8 cellular contexts compared by ENCODE assay signal in genomic region chr7:23474829-23475578, GRCh38. TPM values are rescaled to one million over a fixed set of nuclear protein-coding genes. Genes with fewer than 3 reads are reported as not detected.
DNase-seq lines count a peak whose midpoint lies in the region; ATAC-seq and TF ChIP-seq lines count a peak whose summit lies in the region.

No MANE protein-coding gene starts in this region.

- TF ChIP-seq POLR2A in uterus (IDR thresholded peaks at IDR 0.05): no peak

- POLR2A ChIA-PET in CD4-positive, alpha-beta T cell (lab: Charles Lee): interaction anchor here (0.6 kb wide), 1 partner anchor 15 kb away, joined by 3 read pairs; no protein-coding TSS in a partner anchor

- peaks cover 1% of the 10 kb centered on the region for H3K36me3 ChIP-seq in mesodermal cell (ENCODE audit: control insufficient read depth, insufficient read depth, low read length)
- H3K36me3 ChIP-seq in uterus: no peaks in the 10 kb centered on the region

- peaks cover 34% of the 10 kb centered on the region for H3K4me1 Mint-ChIP-seq in CD4-positive, alpha-beta T cell (ENCODE audit: low read depth)
- peaks cover 30% of the 10 kb centered on the region for H3K4me1 Mint-ChIP-seq in HFFc6 (ENCODE audit: low read depth)
- H3K4me1 Mint-ChIP-seq in activated naive CD8-positive, alpha-beta T cell (ENCODE audit: low read depth): peaks cover 28% of the 10 kb centered on the region

- H3K4me3 Mint-ChIP-seq in CD4-positive, alpha-beta T cell: peak overlapping the region; percentile 11
- H3K4me3 Mint-ChIP-seq in HFFc6: peak overlapping the region; percentile 89
- peak overlapping the region; percentile 46 for H3K4me3 Mint-ChIP-seq in activated naive CD8-positive, alpha-beta T cell

- peaks cover 3% of the 10 kb centered on the region for H3K9me3 Mint-ChIP-seq in CD4-positive, alpha-beta T cell
- H3K9me3 Mint-ChIP-seq in HFFc6: no peaks in the 10 kb centered on the region
- H3K9me3 Mint-ChIP-seq in activated naive CD8-positive, alpha-beta T cell (ENCODE audit: low read depth): no peaks in the 10 kb centered on the region

- H3K27ac Mint-ChIP-seq in CD4-positive, alpha-beta T cell: no peak overlapping the region
- H3K27ac Mint-ChIP-seq in HFFc6: no peak overlapping the region
- peak overlapping the region; percentile 12 for H3K27ac Mint-ChIP-seq in activated naive CD8-positive, alpha-beta T cell

- peaks cover 20% of the 10 kb centered on the region for H3K9me3 ChIP-seq in CD4-positive, alpha-beta T cell (ENCODE audit: control insufficient read depth, low read length)
- H3K9me3 ChIP-seq in mesodermal cell (ENCODE audit: control insufficient read depth, low read length): no peaks in the 10 kb centered on the region
- no peaks in the 10 kb centered on the region for H3K9me3 ChIP-seq in uterus

- CTCF ChIA-PET in CD4-positive, alpha-beta T cell (lab: Charles Lee): no interaction called here

- H3K36me3 Mint-ChIP-seq in CD4-positive, alpha-beta T cell (ENCODE audit: low read depth): no peaks in the 10 kb centered on the region
- H3K36me3 Mint-ChIP-seq in HFFc6 (ENCODE audit: low read depth): no peaks in the 10 kb centered on the region
- no peaks in the 10 kb centered on the region for H3K36me3 Mint-ChIP-seq in activated naive CD8-positive, alpha-beta T cell

- no peak overlapping the region for H3K27ac ChIP-seq in CD4-positive, alpha-beta T cell (ENCODE audit: low read depth, low read length)
- H3K27ac ChIP-seq in mesodermal cell (ENCODE audit: low read depth, low read length, severe bottlenecking) (peak overlapping the region; percentile 95), uterus (no peak overlapping the region)

- WGBS in mesodermal cell (ENCODE audit: insufficient coverage in 2 of 2), 2 experiments: 0% methylated on average over 7 to 10 of the region's 15 CpGs

- H3K4me1 ChIP-seq in mesodermal cell (ENCODE audit: control insufficient read depth, insufficient read depth, low read length, poor library complexity, severe bottlenecking) (peaks cover 11% of the 10 kb centered on the region), uterus (peaks cover 0 to 6% of the 10 kb centered on the region in 2 donors)

- peaks cover 89% of the 10 kb centered on the region for H3K27me3 ChIP-seq in CD4-positive, alpha-beta T cell (ENCODE audit: control insufficient read depth, insufficient read depth, low read length)
- peaks cover 40 to 98% of the 10 kb centered on the region in 2 donors for H3K27me3 ChIP-seq in uterus

- TF ChIP-seq CTCF in CD4-positive, alpha-beta T cell (IDR thresholded peaks at IDR 0.05): no peak
- no peak for TF ChIP-seq CTCF in HFFc6 (IDR thresholded peaks at IDR 0.05)
- no peak for TF ChIP-seq CTCF in uterus (IDR thresholded peaks at IDR 0.05)

- H3K27me3 Mint-ChIP-seq in CD4-positive, alpha-beta T cell: peaks cover 80% of the 10 kb centered on the region
- peaks cover 34% of the 10 kb centered on the region for H3K27me3 Mint-ChIP-seq in HFFc6 (ENCODE audit: insufficient read depth)
- peaks cover 48% of the 10 kb centered on the region for H3K27me3 Mint-ChIP-seq in activated naive CD8-positive, alpha-beta T cell

- intact Hi-C loops in CD4-positive, alpha-beta T cell (cut with DNase I, micrococcal nuclease): loop anchor here (5.0 to 10.0 kb wide), 3 partner anchors 57 to 460 kb away; partner anchors contain the start of genes HYCC1 (in 1 of the 2), MALSU1 (in 1 of the 2) and TRA2A (in 1 of the 2)
- intact Hi-C loops in uterus (cut with DNase I; ENCODE audit: low total_unique reads): no loop called here

- ATAC-seq in CD4-positive, alpha-beta T cell (ENCODE audit: poor library complexity): no peak

- no peak for DNase-seq in CD4-positive, alpha-beta T cell
- no peak for DNase-seq in HFFc6
- no peak for DNase-seq in D341Med (ENCODE audit: low spot score)
- no peak for DNase-seq in uterus
- no peak for DNase-seq in NCI-H2107 treated with DMSO at 0.1 percent for 48 hours (lab: John Stamatoyannopoulos, UW; ENCODE audit: unreplicated experiment)
- DNase-seq in HPDE6-E6E7 (ENCODE audit: extremely low spot score): no peak

- peak overlapping the region; percentile 94 for H3K4me3 ChIP-seq in mesodermal cell (ENCODE audit: extremely low read depth, insufficient read depth, low read length, poor library complexity, severe bottlenecking)
- H3K4me3 ChIP-seq in uterus: no peak overlapping the region

RNA-seq across cellular contexts. Expression of gene IGF2BP3, which starts 4.7 kb away (rescaled TPM):
- total RNA-seq in CD4-positive, alpha-beta T cell: not detected
- 10 to 100 TPM; 23.8 to 33.1 (median 31.0) TPM for total RNA-seq in HFFc6 (2021; fragmentation: NEBNext Ultra II Directional; extraction: Animal tissue kit (Norgen Biotek cat#: 25700))
- polyA plus RNA-seq in mesodermal cell (2013, experiment 1 of 2): 64.7 TPM
- 70.8 TPM for polyA plus RNA-seq in mesodermal cell (2013, experiment 2 of 2)
- 10 to 100 TPM in 1 of 4 donors, not detected in 3; 45.8 TPM for total RNA-seq in uterus

RNA-seq across cellular contexts. Expression of gene TRA2A, which starts 56.8 kb away (rescaled TPM):
- 100 to 1,000 TPM; 246 to 275 TPM for total RNA-seq in CD4-positive, alpha-beta T cell
- total RNA-seq in HFFc6 (2021; fragmentation: NEBNext Ultra II Directional; extraction: Animal tissue kit (Norgen Biotek cat#: 25700)): 10 to 100 TPM; 85.5 to 97.8 (median 92.5) TPM
- polyA plus RNA-seq in mesodermal cell (2013, experiment 1 of 2): 59.0 TPM
- polyA plus RNA-seq in mesodermal cell (2013, experiment 2 of 2): 66.6 TPM
- 100 to 1,000 TPM in 1 of 4 donors, 10 to 100 TPM in 3; 12.6 to 144 (median 80.6) TPM for total RNA-seq in uterus

Comparison
In these comparisons a context has a peak if more than half of its experiments do, and no peak if none do; other contexts are left out.
1. H3K4me3 Mint-ChIP-seq: peak in every context shown above with its lines; median percentile 89 in HFFc6; 46 in activated naive CD8-positive, alpha-beta T cell; 11 in CD4-positive, alpha-beta T cell.